9 cellular contexts compared by ENCODE assay signal in the genomic region with DNA sequence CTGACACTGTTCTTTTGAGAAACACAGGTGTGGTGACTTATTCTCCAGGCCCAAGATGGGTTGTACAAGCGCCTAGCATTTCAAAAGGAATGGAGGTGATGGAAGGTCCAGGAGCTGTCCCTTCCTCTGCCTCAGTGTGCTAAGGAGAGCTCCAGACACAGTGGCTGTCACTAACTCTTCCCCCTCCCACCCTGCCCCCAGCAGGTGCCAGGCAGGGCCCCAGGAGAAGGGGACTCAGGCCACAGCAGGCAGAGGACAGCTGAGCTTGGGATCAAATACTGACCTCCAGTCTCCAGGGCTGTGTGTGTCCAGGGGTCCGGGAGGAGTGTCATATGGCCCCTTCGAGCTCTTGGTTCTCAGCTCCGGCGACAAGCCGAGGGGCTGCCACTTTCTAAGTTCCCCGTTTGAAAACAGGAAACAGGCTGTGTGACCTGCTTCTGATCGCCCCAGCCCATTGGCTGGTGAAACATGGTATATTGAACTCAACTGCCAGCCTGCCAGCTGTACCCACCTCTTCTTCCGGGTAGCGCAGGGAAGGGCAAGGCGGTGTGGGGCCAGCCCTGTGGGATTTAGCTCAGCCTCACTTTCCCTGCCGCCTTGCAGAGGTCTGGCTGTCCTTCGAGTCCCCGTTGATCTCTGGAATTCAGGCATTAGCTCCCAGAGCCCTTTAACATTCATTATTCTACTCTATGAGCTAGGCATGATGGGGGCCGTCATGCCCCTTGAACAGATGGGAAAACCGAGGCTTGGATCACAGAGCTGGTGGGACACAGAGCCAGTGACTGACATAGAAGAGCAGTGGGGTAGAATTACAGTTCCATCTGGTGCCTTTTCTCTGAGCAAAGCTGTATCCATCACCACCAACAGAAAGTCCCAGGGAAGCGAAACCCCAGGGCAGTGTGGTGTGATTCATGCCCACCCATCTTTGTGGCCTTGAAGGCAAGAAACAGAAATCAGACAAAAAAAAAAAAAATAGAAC. TPM values are rescaled to one million over a fixed set of nuclear protein-coding genes. Genes with fewer than 3 reads are reported as not detected.
DNase-seq lines count a peak whose midpoint lies in the region; ATAC-seq and TF ChIP-seq lines count a peak whose summit lies in the region.
"Had no signal": no experiment of that assay in that cellular context is flagged by ENCODE, and none has a peak within 500 bp of the region (broad histone marks: within the 10 kb centered on the region; RNA-seq: fewer than 3 reads in every experiment).

A gene with protein sequence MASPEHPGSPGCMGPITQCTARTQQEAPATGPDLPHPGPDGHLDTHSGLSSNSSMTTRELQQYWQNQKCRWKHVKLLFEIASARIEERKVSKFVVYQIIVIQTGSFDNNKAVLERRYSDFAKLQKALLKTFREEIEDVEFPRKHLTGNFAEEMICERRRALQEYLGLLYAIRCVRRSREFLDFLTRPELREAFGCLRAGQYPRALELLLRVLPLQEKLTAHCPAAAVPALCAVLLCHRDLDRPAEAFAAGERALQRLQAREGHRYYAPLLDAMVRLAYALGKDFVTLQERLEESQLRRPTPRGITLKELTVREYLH (minus strand): TSS at position 406 of the 979 bp plus-strand sequence. CDS start 3,786 bp downstream, outside the sequence.

- peak; percentile 72 for DNase-seq in GM13977 (ENCODE audit: low spot score)
- peak; percentile 81 for DNase-seq in RPMI8226
- DNase-seq in activated naive CD4-positive, alpha-beta T cell treated with anti-CD3 and anti-CD28 coated beads, Interleukin-2, amount 50 U/mL, for 16 hours = peak; percentile 58
- no peak for DNase-seq in neural crest cell (ENCODE audit: low read depth, low spot score)
- no peak for DNase-seq in NAMALWA (ENCODE audit: low spot score)
- no peak for DNase-seq in SJCRH30
- DNase-seq in mesenchymal stem cell = no peak

- TF ChIP-seq CTCF in GM13977 (IDR thresholded peaks at IDR 0.05; ENCODE audit: extremely low read depth, insufficient read depth, missing control alignments) = no peak
- no peak for TF ChIP-seq CTCF in neural crest cell (conservative IDR thresholded peaks at IDR 0.05)

- H3K18ac ChIP-seq in mesenchymal stem cell (ENCODE audit: low read depth in 1 of 2, low read length in 2 of 2) = no peak within 1 kb of the TSS

- no peaks in the 10 kb centered on the region for H3K4me1 Mint-ChIP-seq in neural crest cell

- no peak within 1 kb of the TSS for H3K4me3 Mint-ChIP-seq in neural crest cell

- H2BK120ac ChIP-seq in mesenchymal stem cell (ENCODE audit: low read depth, low read length) = no peak within 1 kb of the TSS

- H3K79me1 ChIP-seq in mesenchymal stem cell (replicated peaks; ENCODE audit: low read length, poor library complexity, severe bottlenecking) = no peaks in the 10 kb centered on the region

- no peaks in the 10 kb centered on the region for H3K9me3 ChIP-seq in SJCRH30 (replicated peaks)
- H3K9me3 ChIP-seq in mesenchymal stem cell (ENCODE audit: control insufficient read depth, low read length) = no peaks in the 10 kb centered on the region

- H3K4me3 ChIP-seq in SJCRH30 = no peak within 1 kb of the TSS
- H3K4me3 ChIP-seq in mesenchymal stem cell (ENCODE audit: insufficient read depth in 1 of 2, low read depth in 1 of 2, low read length in 2 of 2) = no peak within 1 kb of the TSS

- in situ Hi-C loops in GM13977 (cut with MboI; ENCODE audit: low pct_unique_long_range_greater_than_20kb, low sequenced_read_pairs, unreplicated experiment) = no loop called here

- no peak within 1 kb of the TSS for H3K9ac ChIP-seq in mesenchymal stem cell (ENCODE audit: low read length)

- H2AFZ ChIP-seq in mesenchymal stem cell (ENCODE audit: low read depth, low read length) = no peak within 1 kb of the TSS

- H3K14ac ChIP-seq in mesenchymal stem cell (ENCODE audit: low read length in 2 of 2) = peak within 1 kb of the TSS in 1 of 2 experiments; percentile 58

- no peaks in the 10 kb centered on the region for H3K36me3 Mint-ChIP-seq in neural crest cell (ENCODE audit: low read depth)

- H4K91ac ChIP-seq in mesenchymal stem cell (ENCODE audit: low read length) = no peak within 1 kb of the TSS

- H3K36me3 ChIP-seq in SJCRH30 = no peaks in the 10 kb centered on the region
- H3K36me3 ChIP-seq in mesenchymal stem cell (ENCODE audit: control insufficient read depth in 1 of 2, insufficient read depth in 2 of 2, low read depth in 1 of 2, low read length in 2 of 2) = no peaks in the 10 kb centered on the region

- H4K8ac ChIP-seq in mesenchymal stem cell (ENCODE audit: low read length) = no peak within 1 kb of the TSS

- no peak within 1 kb of the TSS for H2AK5ac ChIP-seq in mesenchymal stem cell (ENCODE audit: low read length, severe bottlenecking)

- H3K4me1 ChIP-seq in SJCRH30 = no peaks in the 10 kb centered on the region
- H3K4me1 ChIP-seq in mesenchymal stem cell (ENCODE audit: control insufficient read depth, insufficient read depth, low read depth, low read length) = no peaks in the 10 kb centered on the region

- peaks cover 5% of the 10 kb centered on the region; the same call in 1 of the 2 replicates for H3K27me3 ChIP-seq in SJCRH30
- peaks cover 9 to 11% of the 10 kb centered on the region in 2 experiments for H3K27me3 ChIP-seq in mesenchymal stem cell (ENCODE audit: control insufficient read depth in 1 of 2, insufficient read depth in 1 of 2, low read length in 2 of 2)
- H3K27me3 ChIP-seq: dorsolateral prefrontal cortex had no signal

- H3K4me2 ChIP-seq in mesenchymal stem cell (ENCODE audit: low read length, poor library complexity, severe bottlenecking) = no peak within 1 kb of the TSS

- H3K9me3 Mint-ChIP-seq in neural crest cell = no peaks in the 10 kb centered on the region

- peak within 1 kb of the TSS; percentile 23 for H3K27ac Mint-ChIP-seq in neural crest cell (ENCODE audit: unreplicated experiment)

- no peak within 1 kb of the TSS for H3K27ac ChIP-seq in SJCRH30
- H3K27ac ChIP-seq in mesenchymal stem cell (ENCODE audit: low read length, poor library complexity, severe bottlenecking) = no peak within 1 kb of the TSS

- 86% methylated on average over 17 of the region's 17 CpGs for WGBS in mesenchymal stem cell

- H3K23ac ChIP-seq in mesenchymal stem cell (ENCODE audit: low read length in 2 of 2) = no peak within 1 kb of the TSS

- H2BK5ac ChIP-seq in mesenchymal stem cell (ENCODE audit: low read depth, low read length, poor library complexity, severe bottlenecking) = no peak within 1 kb of the TSS

- H3K4ac ChIP-seq in mesenchymal stem cell (ENCODE audit: low read depth in 1 of 2, low read length in 2 of 2) = no peak within 1 kb of the TSS

- H3K27me3 Mint-ChIP-seq in neural crest cell (ENCODE audit: low read depth) = no peaks in the 10 kb centered on the region

- ATAC-seq in HG02642 (IDR thresholded peaks at IDR 0.05; ENCODE audit: poor library complexity, unreplicated experiment) = peak; percentile 63

- H2BK12ac ChIP-seq in mesenchymal stem cell (ENCODE audit: low read length in 2 of 2) = no peak within 1 kb of the TSS

- H2BK15ac ChIP-seq in mesenchymal stem cell (ENCODE audit: low read depth, poor library complexity, severe bottlenecking) = no peak within 1 kb of the TSS

RNA-seq across cellular contexts. Expression of the gene that starts here (rescaled TPM):
- not detected in 2 replicates for total RNA-seq in neural crest cell
- not detected in 2 replicates for total RNA-seq in SJCRH30 (2014; rRNA removed; shearing (Covaris generic))
- not detected for polyA plus RNA-seq in mesenchymal stem cell (2013, experiment 1 of 2)
- not detected for polyA plus RNA-seq in mesenchymal stem cell (2013, experiment 2 of 2)

Comparison
In these comparisons a context has a peak if more than half of its experiments do, and no peak if none do; other contexts are left out.
1. DNase-seq: peak in GM13977 (single experiment), RPMI8226 (single experiment) and activated naive CD4-positive, alpha-beta T cell treated with anti-CD3 and anti-CD28 coated beads, Interleukin-2, amount 50 U/mL, for 16 hours (single experiment); none in neural crest cell (single experiment), NAMALWA (single experiment), SJCRH30 (0 of 2) and mesenchymal stem cell (single experiment).